Comparison of ENCODE assay signal across 27 cellular contexts in the genomic region with DNA sequence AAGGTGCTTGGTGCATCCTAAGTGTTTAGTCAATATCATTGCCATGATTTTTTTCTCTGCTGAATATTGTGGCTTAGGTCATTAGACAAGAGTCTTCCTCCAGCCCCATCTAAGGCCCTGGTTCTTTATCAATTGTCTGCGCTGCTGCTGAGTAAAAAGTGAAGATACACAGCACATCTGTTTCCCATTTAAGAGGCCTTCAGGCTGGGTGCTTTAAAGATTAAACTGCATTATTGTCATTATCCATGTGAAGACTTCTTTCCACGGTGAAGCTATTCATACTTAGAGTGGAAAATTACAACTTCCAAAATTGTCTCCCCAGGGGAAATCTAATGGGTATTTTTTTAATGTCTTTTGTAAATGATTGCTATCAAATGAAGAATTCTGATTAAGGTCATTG.
"Had no signal": no experiment of that assay in that cellular context is flagged by ENCODE, and none has a peak within 500 bp of the region (broad histone marks: within the 10 kb centered on the region; RNA-seq: fewer than 3 reads in every experiment).

No MANE protein-coding gene starts in this region.

- ATAC-seq: activated CD8-positive, alpha-beta T cell treated with anti-CD3 and anti-CD28 coated beads for 36 hours; activated T-cell treated with anti-CD3 and anti-CD28 coated beads, Interleukin-2, amount 50 U/mL, for 72 hours; activated T-helper 17 cell treated with anti-CD3 and anti-CD28 coated beads, Interleukin-2, amount 50 U/mL, for 72 hours; K562; Panc1 had no signal

- DNase-seq: activated CD4-positive, alpha-beta T cell treated with anti-CD3 and anti-CD28 coated beads, Interleukin-2, amount 10 ng/mL, durations not matched to agents 24 days and 14 days; activated CD4-positive, alpha-beta T cell treated with anti-CD3 and anti-CD28 coated beads, Interleukin-2, amount 50 U/mL, for 4 hours; activated CD8-positive, alpha-beta T cell treated with anti-CD3 and anti-CD28 coated beads for 36 hours; activated effector memory CD4-positive, alpha-beta T cell treated with anti-CD3 and anti-CD28 coated beads, Interleukin-2, amount 50 U/mL, for 16 hours; activated naive CD4-positive, alpha-beta T cell; activated naive CD4-positive, alpha-beta T cell treated with anti-CD3 and anti-CD28 coated beads, Interleukin-2, amount 50 U/mL, for 16 hours; activated naive CD8-positive, alpha-beta T cell treated with anti-CD3 and anti-CD28 coated beads for 36 hours; activated T-cell treated with anti-CD3 and anti-CD28 coated beads, Interleukin-2, amount 50 U/mL, for 1 hour; activated T-cell treated with anti-CD3 and anti-CD28 coated beads, Interleukin-2, amount 50 U/mL, for 72 hours; amniotic stem cell; aorta; brain microvascular endothelial cell; central memory CD4-positive, alpha-beta T cell; Karpas-422; NCI-H1105; NCI-H1417 treated with DMSO at 0.1 percent for 48 hours; NCI-H187 treated with DMSO at 0.1 percent for 48 hours; NCI-H2081; NCI-H510A; NCI-H526; NCI-H774; RPMI8226; SHP77 treated with DMSO at 0.1 percent for 48 hours had no signal

- H3K36me3 ChIP-seq: brain microvascular endothelial cell had no signal

- FAIRE-seq: K562, TTC549 had no signal

- H3K27ac ChIP-seq: brain microvascular endothelial cell had no signal

- H3K4me3 ChIP-seq: K562 had no signal

- H3K27me3 ChIP-seq: brain microvascular endothelial cell had no signal
